ENCODE assay signal across 11 cellular contexts in the genomic region with DNA sequence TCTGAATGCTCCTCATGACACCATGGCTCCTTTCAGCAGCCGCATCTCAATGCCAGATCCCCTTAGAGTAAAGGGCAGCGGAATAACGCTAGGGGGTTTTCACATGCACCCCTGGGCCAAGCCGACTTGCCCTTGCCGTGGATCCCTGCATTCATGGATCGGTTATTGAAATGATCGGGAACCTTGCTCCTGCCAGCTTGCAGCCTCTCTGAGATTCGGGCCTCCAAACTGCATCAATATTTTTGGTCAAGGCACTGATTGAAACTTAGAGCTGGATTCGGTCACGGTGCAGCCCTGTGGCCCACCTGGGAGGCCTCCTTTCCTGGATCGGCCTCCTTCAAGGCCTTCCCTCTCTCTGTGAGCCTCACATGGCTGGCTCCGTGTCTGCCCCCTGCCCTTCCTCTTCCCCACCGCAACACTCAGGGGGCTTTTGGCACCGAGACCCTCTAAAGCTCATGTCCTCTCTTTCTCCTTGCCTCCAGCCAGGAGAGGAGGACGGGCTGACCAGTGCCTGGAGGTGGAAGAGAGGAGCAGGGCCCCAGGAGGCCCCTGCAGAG. TPM values are rescaled to one million over a fixed set of nuclear protein-coding genes. Genes with fewer than 3 reads are reported as not detected.
DNase-seq lines count a peak whose midpoint lies in the region; ATAC-seq and TF ChIP-seq lines count a peak whose summit lies in the region.
"Had no signal": no experiment of that assay in that cellular context is flagged by ENCODE, and none has a peak within 500 bp of the region (broad histone marks: within the 10 kb centered on the region; RNA-seq: fewer than 3 reads in every experiment).

No MANE protein-coding gene starts in this region.

- CTCF ChIA-PET in PC-3 (lab: Charles Lee), result no interaction called here

- H3K4me2 ChIP-seq in mesendoderm (ENCODE audit: low read length) (no peak overlapping the region), PC-3 (ENCODE audit: low read length) (no peak overlapping the region)

- H3K4me3 ChIP-seq in mesendoderm (ENCODE audit: low read length) (no peak overlapping the region), tibial artery (peak overlapping the region; percentile 35 to 43), PC-3 (ENCODE audit: low read length) (no peak overlapping the region)

- peak overlapping the region; percentile 94 for H3K4me3 Mint-ChIP-seq in activated T-helper 2 cell treated with anti-CD3 and anti-CD28 coated beads, Interferon-gamma antibody, Interleukin-2, Interleukin-4, amounts not matched to agents 10 μg/mL and 5 μg/mL and 100 μg/mL, durations not matched to agents 14 hours and 24 hours and 36 hours (ENCODE audit: low read depth)

- H3K4me1 Mint-ChIP-seq in activated T-helper 2 cell treated with anti-CD3 and anti-CD28 coated beads, Interferon-gamma antibody, Interleukin-2, Interleukin-4, amounts not matched to agents 10 μg/mL and 5 μg/mL and 100 μg/mL, durations not matched to agents 14 hours and 24 hours and 36 hours (ENCODE audit: low read depth), result peaks cover 71% of the 10 kb centered on the region

- H2AK5ac ChIP-seq in mesendoderm (ENCODE audit: low read length), result no peak overlapping the region

- POLR2A ChIA-PET in PC-3 (lab: Charles Lee; ENCODE audit: unreplicated experiment), result no interaction called here

- no peak overlapping the region for H2BK120ac ChIP-seq in mesendoderm (ENCODE audit: low read depth, low read length)

- peak overlapping the region; percentile 97 for H3K27ac Mint-ChIP-seq in activated T-helper 2 cell treated with anti-CD3 and anti-CD28 coated beads, Interferon-gamma antibody, Interleukin-2, Interleukin-4, amounts not matched to agents 10 μg/mL and 5 μg/mL and 100 μg/mL, durations not matched to agents 14 hours and 24 hours and 36 hours

- H3K9me3 ChIP-seq in tibial artery (no peaks in the 10 kb centered on the region), PC-3 (ENCODE audit: low read length) (no peaks in the 10 kb centered on the region)

- H2BK5ac ChIP-seq in mesendoderm (ENCODE audit: low read length), result no peak overlapping the region

- peak; percentile 77 for DNase-seq in activated effector memory CD4-positive, alpha-beta T cell treated with anti-CD3 and anti-CD28 coated beads, Interleukin-2, amount 50 U/mL, for 16 hours
- DNase-seq in activated effector memory CD4-positive, alpha-beta T cell treated with Interleukin-2 at 50 U/mL for 16 hours, result no peak
- DNase-seq in activated T-helper 2 cell treated with anti-CD3 and anti-CD28 coated beads, Interferon-gamma antibody, Interleukin-2, Interleukin-4, amounts not matched to agents 10 μg/mL and 5 μg/mL and 100 μg/mL, durations not matched to agents 14 hours and 24 hours and 36 hours (ENCODE audit: low spot score), result no peak
- no peak for DNase-seq in mesendoderm
- DNase-seq in tibial artery, result no peak
- no peak for DNase-seq in PC-3
- no peak for DNase-seq in DMS53 (lab: John Stamatoyannopoulos, UW)
- DNase-seq: NCI-H1694 had no signal

- no peaks in the 10 kb centered on the region for H3K9me3 Mint-ChIP-seq in activated T-helper 2 cell treated with anti-CD3 and anti-CD28 coated beads, Interferon-gamma antibody, Interleukin-2, Interleukin-4, amounts not matched to agents 10 μg/mL and 5 μg/mL and 100 μg/mL, durations not matched to agents 14 hours and 24 hours and 36 hours

- H3K36me3 ChIP-seq in mesendoderm (ENCODE audit: control insufficient read depth, insufficient read depth, low read length) (no peaks in the 10 kb centered on the region), tibial artery (peaks cover 0 to 22% (median 0%) of the 10 kb centered on the region in 3 donors), PC-3 (ENCODE audit: low read depth, low read length) (no peaks in the 10 kb centered on the region)

- peaks cover 70% of the 10 kb centered on the region for H3K36me3 Mint-ChIP-seq in activated T-helper 2 cell treated with anti-CD3 and anti-CD28 coated beads, Interferon-gamma antibody, Interleukin-2, Interleukin-4, amounts not matched to agents 10 μg/mL and 5 μg/mL and 100 μg/mL, durations not matched to agents 14 hours and 24 hours and 36 hours (ENCODE audit: low read depth)

- H3K27ac ChIP-seq in mesendoderm (ENCODE audit: low read depth, low read length), result no peak overlapping the region
- H3K27ac ChIP-seq in tibial artery, result peak overlapping the region in 1 of 2 donors; percentile 19
- no peak overlapping the region for H3K27ac ChIP-seq in PC-3 (ENCODE audit: low read length)
- H3K27ac ChIP-seq: VCaP had no signal

- H4K8ac ChIP-seq in mesendoderm (ENCODE audit: low read depth, low read length), result no peak overlapping the region

- WGBS in mesendoderm (ENCODE audit: extremely low coverage, insufficient coverage, low lambda C conversion rate), result no CpG with 5 or more reads among the region's 15 CpGs

- no peak overlapping the region for H2AFZ ChIP-seq in PC-3 (ENCODE audit: low read length)

- H3K9ac ChIP-seq in mesendoderm (ENCODE audit: low read length) (peak overlapping the region; percentile 3), PC-3 (ENCODE audit: low read length) (no peak overlapping the region)

- ATAC-seq in HG02973 (IDR thresholded peaks at IDR 0.05; ENCODE audit: unreplicated experiment) (no peak), PC-3 (no peak)

- no peaks in the 10 kb centered on the region for H3K4me1 ChIP-seq in mesendoderm (ENCODE audit: control insufficient read depth, low read depth, low read length)
- no peaks in the 10 kb centered on the region for H3K4me1 ChIP-seq in tibial artery
- no peaks in the 10 kb centered on the region for H3K4me1 ChIP-seq in PC-3 (ENCODE audit: insufficient read depth, low read length)

- TF ChIP-seq CTCF in tibial artery (IDR thresholded peaks at IDR 0.05), result no peak
- TF ChIP-seq CTCF in PC-3 (conservative IDR thresholded peaks at IDR 0.05; ENCODE audit: low read depth, low read length), result no peak

- no peak overlapping the region for H4K5ac ChIP-seq in mesendoderm (ENCODE audit: low read length)

- H2BK15ac ChIP-seq in mesendoderm (replicated peaks; ENCODE audit: low read depth), result no peak overlapping the region

- H3K27me3 ChIP-seq in mesendoderm (ENCODE audit: insufficient read depth, low read length, poor library complexity), result no peaks in the 10 kb centered on the region
- H3K27me3 ChIP-seq in tibial artery, result no peaks in the 10 kb centered on the region
- no peaks in the 10 kb centered on the region for H3K27me3 ChIP-seq in PC-3 (ENCODE audit: low read length)

- intact Hi-C loops in activated T-helper 2 cell treated with anti-CD3 and anti-CD28 coated beads, Interferon-gamma antibody, Interleukin-2, Interleukin-4, amounts not matched to agents 10 μg/mL and 5 μg/mL and 100 μg/mL, durations not matched to agents 14 hours and 24 hours and 36 hours (cut with micrococcal nuclease), result loop anchor here (1.0 to 5.0 kb wide), 4 partner anchors 8 to 421 kb away; a partner anchor contains a TSS
- intact Hi-C loops in tibial artery (cut with DNase I; ENCODE audit: low total_unique reads) (no loop called here), PC-3 (cut with micrococcal nuclease) (no loop called here)

- H3K79me2 ChIP-seq in mesendoderm (ENCODE audit: control insufficient read depth, insufficient read depth, low read length), result no peaks in the 10 kb centered on the region
- no peaks in the 10 kb centered on the region for H3K79me2 ChIP-seq in PC-3 (ENCODE audit: low read length)

- H4K20me1 ChIP-seq in PC-3 (ENCODE audit: low read length), result no peaks in the 10 kb centered on the region

- H3K4ac ChIP-seq in mesendoderm (ENCODE audit: low read depth, low read length), result no peak overlapping the region

- no peaks in the 10 kb centered on the region for H3F3A ChIP-seq in PC-3 (ENCODE audit: low read length, unreplicated experiment)

- no peak overlapping the region for H3K23ac ChIP-seq in mesendoderm (ENCODE audit: low read length)

- no peaks in the 10 kb centered on the region for H3K27me3 Mint-ChIP-seq in activated T-helper 2 cell treated with anti-CD3 and anti-CD28 coated beads, Interferon-gamma antibody, Interleukin-2, Interleukin-4, amounts not matched to agents 10 μg/mL and 5 μg/mL and 100 μg/mL, durations not matched to agents 14 hours and 24 hours and 36 hours (ENCODE audit: low read depth)

- H3K18ac ChIP-seq in mesendoderm (ENCODE audit: low read length), result no peak overlapping the region

- no peaks in the 10 kb centered on the region for H3K9me2 ChIP-seq in PC-3 (replicated peaks; ENCODE audit: low read length)

- no peaks in the 10 kb centered on the region for H3K79me1 ChIP-seq in mesendoderm (ENCODE audit: low read length)

- BruUV-seq in PC-3 (replicated peaks; lab: Mats Ljungman, UMichigan), result no TSS peak

- H3K56ac ChIP-seq in mesendoderm (ENCODE audit: low read length), result peak overlapping the region; percentile 43

RNA-seq across cellular contexts. Expression of a gene that starts 1.8 kb away (rescaled TPM):
- 250 and 252 TPM in 2 replicates for total RNA-seq in activated T-helper 2 cell treated with anti-CD3 and anti-CD28 coated beads, Interferon-gamma antibody, Interleukin-2, Interleukin-4, amounts not matched to agents 10 μg/mL and 5 μg/mL and 100 μg/mL, durations not matched to agents 14 hours and 24 hours and 36 hours
- 13.2 TPM for polyA plus RNA-seq in mesendoderm (2013, experiment 1 of 2)
- polyA plus RNA-seq in mesendoderm (2013, experiment 2 of 2), result 14.1 TPM
- total RNA-seq in PC-3 (2014; rRNA removed), result 22.5 and 28.4 TPM in 2 replicates

RNA-seq across cellular contexts. Expression of a gene that starts 9.1 kb away (rescaled TPM):
- 158 and 173 TPM in 2 replicates for total RNA-seq in activated T-helper 2 cell treated with anti-CD3 and anti-CD28 coated beads, Interferon-gamma antibody, Interleukin-2, Interleukin-4, amounts not matched to agents 10 μg/mL and 5 μg/mL and 100 μg/mL, durations not matched to agents 14 hours and 24 hours and 36 hours
- 146 TPM for polyA plus RNA-seq in mesendoderm (2013, experiment 1 of 2)
- 141 TPM for polyA plus RNA-seq in mesendoderm (2013, experiment 2 of 2)
- total RNA-seq in PC-3 (2014; rRNA removed), result 125 and 130 TPM in 2 replicates

RNA-seq across cellular contexts. Expression of a gene that starts 9.3 kb away (rescaled TPM):
- total RNA-seq in activated T-helper 2 cell treated with anti-CD3 and anti-CD28 coated beads, Interferon-gamma antibody, Interleukin-2, Interleukin-4, amounts not matched to agents 10 μg/mL and 5 μg/mL and 100 μg/mL, durations not matched to agents 14 hours and 24 hours and 36 hours, result not detected in 2 replicates
- polyA plus RNA-seq in mesendoderm (2013, experiment 1 of 2), result not detected
- polyA plus RNA-seq in mesendoderm (2013, experiment 2 of 2), result not detected
- not detected in 2 replicates for total RNA-seq in PC-3 (2014; rRNA removed)
- total RNA-seq: mucosa of gallbladder had no signal

RNA-seq across cellular contexts. Expression of a gene that starts 17.5 kb away (rescaled TPM):
- 381 and 391 TPM in 2 replicates for total RNA-seq in activated T-helper 2 cell treated with anti-CD3 and anti-CD28 coated beads, Interferon-gamma antibody, Interleukin-2, Interleukin-4, amounts not matched to agents 10 μg/mL and 5 μg/mL and 100 μg/mL, durations not matched to agents 14 hours and 24 hours and 36 hours
- polyA plus RNA-seq in mesendoderm (2013, experiment 1 of 2), result 473 TPM
- polyA plus RNA-seq in mesendoderm (2013, experiment 2 of 2), result 476 TPM
- total RNA-seq in PC-3 (2014; rRNA removed), result 353 and 376 TPM in 2 replicates

RNA-seq across cellular contexts. Expression of a gene that starts 17.8 kb away (rescaled TPM):
- 104 and 112 TPM in 2 replicates for total RNA-seq in activated T-helper 2 cell treated with anti-CD3 and anti-CD28 coated beads, Interferon-gamma antibody, Interleukin-2, Interleukin-4, amounts not matched to agents 10 μg/mL and 5 μg/mL and 100 μg/mL, durations not matched to agents 14 hours and 24 hours and 36 hours
- 119 TPM for polyA plus RNA-seq in mesendoderm (2013, experiment 1 of 2)
- polyA plus RNA-seq in mesendoderm (2013, experiment 2 of 2), result 115 TPM
- total RNA-seq in PC-3 (2014; rRNA removed), result 40.7 and 44.3 TPM in 2 replicates

Comparison
In these comparisons a context has a peak if more than half of its experiments do, and no peak if none do; other contexts are left out.
1. H3K4me3 ChIP-seq: peak in tibial artery (2 of 2); none in mesendoderm (single experiment) and PC-3 (single experiment).